In genomic region chr9:129221233-129221632, GRCh38 we compare ENCODE assay signal across 14 cellular contexts. TPM values are rescaled to one million over a fixed set of nuclear protein-coding genes. Genes with fewer than 3 reads are reported as not detected.
DNase-seq lines count a peak whose midpoint lies in the region; ATAC-seq and TF ChIP-seq lines count a peak whose summit lies in the region.
"Had no signal": no experiment of that assay in that cellular context is flagged by ENCODE, and none has a peak within 500 bp of the region (broad histone marks: within the 10 kb centered on the region; RNA-seq: fewer than 3 reads in every experiment).

No MANE protein-coding gene starts in this region.

- H3K4me3 Mint-ChIP-seq in CD4-positive, CD25-positive, alpha-beta regulatory T cell, result peak overlapping the region in 1 of 4 donors; percentile 3
- peak overlapping the region; percentile 69 to 70 for H3K4me3 Mint-ChIP-seq in effector memory CD8-positive, alpha-beta T cell

- H3K36me3 ChIP-seq in CD4-positive, CD25-positive, alpha-beta regulatory T cell (ENCODE audit: control insufficient read depth, insufficient read depth, low read length), result no peaks in the 10 kb centered on the region
- no peaks in the 10 kb centered on the region for H3K36me3 ChIP-seq in tibial artery
- H3K36me3 ChIP-seq in psoas muscle (ENCODE audit: insufficient read depth in 1 of 2, low read depth in 1 of 2), result no peaks in the 10 kb centered on the region
- H3K36me3 ChIP-seq: gastroesophageal sphincter, left lung had no signal

- H3K27me3 ChIP-seq in CD4-positive, CD25-positive, alpha-beta regulatory T cell (ENCODE audit: control insufficient read depth, insufficient read depth, low read length), result no peaks in the 10 kb centered on the region
- H3K27me3 ChIP-seq in tibial artery (no peaks in the 10 kb centered on the region), psoas muscle (ENCODE audit: insufficient read depth in 3 of 3, low read length in 2 of 3) (no peaks in the 10 kb centered on the region)
- H3K27me3 ChIP-seq: gastroesophageal sphincter, left lung had no signal

- peaks cover 0 to 1% (median 0%) of the 10 kb centered on the region in 7 donors for H3K9me3 Mint-ChIP-seq in CD4-positive, CD25-positive, alpha-beta regulatory T cell
- no peaks in the 10 kb centered on the region for H3K9me3 Mint-ChIP-seq in effector memory CD8-positive, alpha-beta T cell

- no peaks in the 10 kb centered on the region for H3K36me3 Mint-ChIP-seq in CD4-positive, CD25-positive, alpha-beta regulatory T cell
- peaks cover 8% of the 10 kb centered on the region for H3K36me3 Mint-ChIP-seq in effector memory CD8-positive, alpha-beta T cell (ENCODE audit: insufficient read depth)

- H3K27ac ChIP-seq in CD4-positive, CD25-positive, alpha-beta regulatory T cell (ENCODE audit: insufficient read depth, low read length, poor library complexity, severe bottlenecking), result no peak overlapping the region
- H3K27ac ChIP-seq in tibial artery (no peak overlapping the region), psoas muscle (no peak overlapping the region)
- H3K27ac ChIP-seq: gastroesophageal sphincter, left lung had no signal

- H3K9me3 ChIP-seq in CD4-positive, CD25-positive, alpha-beta regulatory T cell (ENCODE audit: control insufficient read depth in 2 of 2, low read length in 2 of 2), result no peaks in the 10 kb centered on the region
- H3K9me3 ChIP-seq in tibial artery, result no peaks in the 10 kb centered on the region
- no peaks in the 10 kb centered on the region for H3K9me3 ChIP-seq in psoas muscle
- H3K9me3 ChIP-seq: gastroesophageal sphincter, left lung had no signal

- WGBS in psoas muscle, 3 donors, result 78 to 86% (median 82%) methylated on average over 7 of the region's 7 CpGs

- ATAC-seq in CD4-positive, CD25-positive, alpha-beta regulatory T cell (ENCODE audit: low read depth in 2 of 2), result peak; percentile 63 to 75
- ATAC-seq in GM18517 (IDR thresholded peaks at IDR 0.05; ENCODE audit: unreplicated experiment) (peak; percentile 51), HG02763 (IDR thresholded peaks at IDR 0.05; ENCODE audit: unreplicated experiment) (no peak), psoas muscle (no peak)
- ATAC-seq in effector memory CD8-positive, alpha-beta T cell (replicated peaks), result peak; percentile 91
- ATAC-seq: gastroesophageal sphincter, HCT116, left lung had no signal

- peak in 2 of 3 donors; percentile 24 to 58 for DNase-seq in CD4-positive, CD25-positive, alpha-beta regulatory T cell
- DNase-seq in RPMI7951 (ENCODE audit: low read depth) (peak; percentile 73), tibial artery (no peak), islet precursor cell (no peak), psoas muscle (no peak)
- DNase-seq in effector memory CD8-positive, alpha-beta T cell, result peak; percentile 47 to 55 (median 50)
- DNase-seq: activated CD4-positive, alpha-beta T cell treated with anti-CD3 and anti-CD28 coated beads for 1 hour; effector CD4-positive, alpha-beta T cell; stimulated activated CD4-positive, alpha-beta T cell treated with anti-CD3 and anti-CD28 coated beads, Interleukin-12 subunit alpha, Interleukin-12 subunit beta, amount 100 ng/mL, for 4 hours had no signal

- H3K4me1 Mint-ChIP-seq in CD4-positive, CD25-positive, alpha-beta regulatory T cell, result peaks cover 0 to 33% (median 18%) of the 10 kb centered on the region in 4 donors
- peaks cover 45 to 54% of the 10 kb centered on the region in 2 donors for H3K4me1 Mint-ChIP-seq in effector memory CD8-positive, alpha-beta T cell (ENCODE audit: low read depth in 2 of 2)

- intact Hi-C loops in tibial artery (cut with DNase I; ENCODE audit: low total_unique reads), result no loop called here
- intact Hi-C loops in psoas muscle (cut with DNase I), result no loop called here

- H3K4me3 ChIP-seq in CD4-positive, CD25-positive, alpha-beta regulatory T cell (ENCODE audit: low read depth, low read length), result no peak overlapping the region
- H3K4me3 ChIP-seq in tibial artery, result no peak overlapping the region
- no peak overlapping the region for H3K4me3 ChIP-seq in psoas muscle
- H3K4me3 ChIP-seq: gastroesophageal sphincter, left lung had no signal

- no peak for TF ChIP-seq CTCF in tibial artery (IDR thresholded peaks at IDR 0.05)
- no peak for TF ChIP-seq CTCF in psoas muscle (IDR thresholded peaks at IDR 0.05)

- peak overlapping the region in 2 of 3 donors; percentile 35 to 78 for H3K27ac Mint-ChIP-seq in CD4-positive, CD25-positive, alpha-beta regulatory T cell
- peak overlapping the region; percentile 53 to 82 for H3K27ac Mint-ChIP-seq in effector memory CD8-positive, alpha-beta T cell

- peaks cover 7% of the 10 kb centered on the region for H3K27me3 Mint-ChIP-seq in CD4-positive, CD25-positive, alpha-beta regulatory T cell
- no peaks in the 10 kb centered on the region for H3K27me3 Mint-ChIP-seq in effector memory CD8-positive, alpha-beta T cell

- H3K4me1 ChIP-seq in CD4-positive, CD25-positive, alpha-beta regulatory T cell (ENCODE audit: control insufficient read depth, insufficient read depth, low read length, poor library complexity, severe bottlenecking), result peaks cover 21% of the 10 kb centered on the region
- H3K4me1 ChIP-seq in tibial artery, result peaks cover 0 to 20% (median 4%) of the 10 kb centered on the region in 4 donors
- no peaks in the 10 kb centered on the region for H3K4me1 ChIP-seq in psoas muscle

RNA-seq across cellular contexts. Expression of gene IER5L, which starts 43.2 kb away (rescaled TPM):
- 2.7 TPM for total RNA-seq in CD4-positive, CD25-positive, alpha-beta regulatory T cell
- not detected for polyA plus RNA-seq in CD4-positive, CD25-positive, alpha-beta regulatory T cell
- total RNA-seq in RPMI7951 (2014; rRNA removed; shearing (Covaris generic)), result 11.2 and 21.2 TPM in 2 replicates
- total RNA-seq in psoas muscle, result 1 to 10 TPM; 1.7 to 4.5 (median 3.4) TPM
- polyA plus RNA-seq in psoas muscle, result 1 to 10 TPM; 1.4 to 8.3 (median 3.0) TPM

Comparison
In these comparisons a context has a peak if more than half of its experiments do, and no peak if none do; other contexts are left out.
1. ATAC-seq: peak in CD4-positive, CD25-positive, alpha-beta regulatory T cell (2 of 2), GM18517 (single experiment) and effector memory CD8-positive, alpha-beta T cell (single experiment); none in HG02763 (single experiment) and psoas muscle (0 of 4).
2. DNase-seq: peak in CD4-positive, CD25-positive, alpha-beta regulatory T cell (2 of 3), RPMI7951 (single experiment) and effector memory CD8-positive, alpha-beta T cell (3 of 3); none in tibial artery (0 of 2), islet precursor cell (single experiment) and psoas muscle (0 of 2).